In the genomic region with DNA sequence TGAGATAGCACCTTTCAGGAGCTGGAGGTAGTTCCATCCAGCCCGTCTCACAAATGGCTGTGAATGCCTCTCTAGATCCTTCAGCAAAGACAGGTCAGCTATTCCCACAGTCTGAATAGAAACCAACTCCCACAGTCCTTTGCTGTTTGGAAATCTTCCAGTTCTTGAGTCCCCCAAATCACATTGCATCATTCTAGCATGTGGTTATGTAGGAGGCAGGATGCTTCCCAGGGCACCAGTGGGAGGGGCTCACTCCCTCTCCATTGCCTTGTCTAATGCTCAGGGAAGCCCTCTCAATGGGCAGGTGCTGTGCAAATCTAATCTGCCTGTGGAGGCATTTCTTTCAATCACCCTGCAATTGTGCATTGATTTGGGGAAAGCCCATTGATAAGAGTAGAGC, we compare ENCODE assay signal across 9 cellular contexts. TPM values are rescaled to one million over a fixed set of nuclear protein-coding genes. Genes with fewer than 3 reads are reported as not detected.
DNase-seq lines count a peak whose midpoint lies in the region; ATAC-seq and TF ChIP-seq lines count a peak whose summit lies in the region.
"Had no signal": no experiment of that assay in that cellular context is flagged by ENCODE, and none has a peak within 500 bp of the region (broad histone marks: within the 10 kb centered on the region; RNA-seq: fewer than 3 reads in every experiment).

No MANE protein-coding gene starts in this region.

- no peak for TF ChIP-seq CTCF in SK-N-SH (IDR thresholded peaks at IDR 0.05)
- no peak for TF ChIP-seq CTCF in foreskin fibroblast (IDR thresholded peaks at IDR 0.05; ENCODE audit: low read depth, low read length)
- no peak for TF ChIP-seq CTCF in thoracic aorta (IDR thresholded peaks at IDR 0.05)
- TF ChIP-seq CTCF in spleen (IDR thresholded peaks at IDR 0.05 in 8 of 11, conservative IDR thresholded peaks at IDR 0.05 in 3 of 11) = no peak

- CTCF ChIA-PET in SK-N-SH (lab: Yijun Ruan, JAX) = interaction anchor here (0.9 to 4.7 kb wide), 9 partner anchors 8 to 656 kb away, joined by 3 to 27 read pairs (median 3); no protein-coding TSS in a partner anchor

- H3K9me2 ChIP-seq in SK-N-SH = no peaks in the 10 kb centered on the region

- H3F3A ChIP-seq in SK-N-SH (replicated peaks; ENCODE audit: insufficient read depth) = peaks cover 8% of the 10 kb centered on the region

- H3K4me1 ChIP-seq in SK-N-SH (ENCODE audit: control insufficient read depth in 1 of 2, insufficient read depth in 2 of 2, low read depth in 1 of 2, low read length in 1 of 2) (peaks cover 9 to 87% of the 10 kb centered on the region in 2 experiments; a peak in 3 of 4 replicates), thoracic aorta (ENCODE audit: control insufficient read depth in 1 of 2, low read depth in 2 of 2) (peaks cover 70 to 97% of the 10 kb centered on the region in 2 donors), spleen (peaks cover 0 to 14% (median 0%) of the 10 kb centered on the region in 6 donors)

- no CpG with 5 or more reads among the region's 1 CpG for WGBS in SK-N-SH (ENCODE audit: low lambda C conversion rate)
- 71 to 100% (median 88%) methylated on average over 1 of the region's 1 CpG for WGBS in spleen, 5 donors

- peaks cover 100% of the 10 kb centered on the region for H3K79me2 ChIP-seq in SK-N-SH (ENCODE audit: insufficient read depth)

- H4K20me1 ChIP-seq in SK-N-SH (ENCODE audit: insufficient read depth) = peaks cover 96% of the 10 kb centered on the region

- H3K4me2 ChIP-seq in SK-N-SH = no peak overlapping the region

- intact Hi-C loops in spleen (cut with DNase I; ENCODE audit: low total_unique reads) = no loop called here

- H3K36me3 ChIP-seq in SK-N-SH (replicated peaks in 1 of 2; ENCODE audit: control insufficient read depth in 1 of 2, insufficient read depth in 2 of 2, low read length in 1 of 2) = peaks cover 24 to 30% of the 10 kb centered on the region in 2 experiments
- H3K36me3 ChIP-seq in thoracic aorta = peaks cover 8% of the 10 kb centered on the region
- H3K36me3 ChIP-seq in spleen = no peaks in the 10 kb centered on the region

- DNase-seq in NCI-H2227 (lab: John Stamatoyannopoulos, UW; ENCODE audit: unreplicated experiment) (peak; percentile 47), NCI-H2227 treated with DMSO at 0.1 percent for 48 hours (lab: John Stamatoyannopoulos, UW) (no peak), SK-N-SH (peak; percentile 22), foreskin fibroblast (peak; percentile 64 to 77), thoracic aorta (ENCODE audit: low spot score) (no peak), spleen (no peak)
- no peak for DNase-seq in stimulated activated CD4-positive, alpha-beta T cell treated with anti-CD3 and anti-CD28 coated beads, Interleukin-4, amount 100 ng/mL, for 1 hour
- DNase-seq: stimulated activated CD4-positive, alpha-beta T cell treated with anti-CD3 and anti-CD28 coated beads, Interleukin-2, amount 100 ng/mL, for 24 hours had no signal

- no peak for TF ChIP-seq RAD21 in SK-N-SH (IDR thresholded peaks at IDR 0.05; ENCODE audit: low read length)

- TF ChIP-seq EP300 in SK-N-SH (IDR thresholded peaks at IDR 0.05; ENCODE audit: borderline replicate concordance in 1 of 2, low read depth in 1 of 2, low read length in 1 of 2) = no peak

- H3K9ac ChIP-seq in SK-N-SH = no peak overlapping the region

- peak overlapping the region in 1 of 2 experiments; percentile 99; a peak in 2 of 4 replicates for H3K27ac ChIP-seq in SK-N-SH (ENCODE audit: low read depth in 2 of 2, low read length in 1 of 2)
- peak overlapping the region; percentile 88 to 94 for H3K27ac ChIP-seq in thoracic aorta
- no peak overlapping the region for H3K27ac ChIP-seq in spleen

- no peak for ATAC-seq in thoracic aorta (ENCODE audit: insufficient number of reproducible peaks, low FRiP score, low read depth)
- ATAC-seq in GM18909 (IDR thresholded peaks at IDR 0.05; ENCODE audit: poor library complexity, unreplicated experiment) = no peak

- H3K4me3 ChIP-seq in SK-N-SH (ENCODE audit: low read depth in 2 of 2, low read length in 1 of 2) (no peak overlapping the region), foreskin fibroblast (ENCODE audit: low read depth in 1 of 2, low read length in 2 of 2) (no peak overlapping the region), thoracic aorta (no peak overlapping the region), spleen (no peak overlapping the region)

- H2AFZ ChIP-seq in SK-N-SH (ENCODE audit: low read depth) = no peak overlapping the region

- H3K27me3 ChIP-seq in SK-N-SH (ENCODE audit: insufficient read depth) = no peaks in the 10 kb centered on the region
- H3K27me3 ChIP-seq in thoracic aorta (replicated peaks; ENCODE audit: insufficient read depth) = no peaks in the 10 kb centered on the region
- H3K27me3 ChIP-seq in spleen (replicated peaks in 1 of 7) = no peaks in the 10 kb centered on the region

- POLR2A ChIA-PET in SK-N-SH (lab: Yijun Ruan, JAX) = interaction anchor here (0.8 to 3.1 kb wide), 4 partner anchors 11 to 15 kb away, joined by 3 to 15 read pairs (median 4); partner anchors contain the start of gene NAV2

- H3K9me3 ChIP-seq in SK-N-SH (no peaks in the 10 kb centered on the region), thoracic aorta (no peaks in the 10 kb centered on the region), spleen (no peaks in the 10 kb centered on the region)

- no peak for TF ChIP-seq POLR2A in spleen (IDR thresholded peaks at IDR 0.05)

TF ChIP-seq in SK-N-SH, 30 proteins besides CTCF, POLR2A, EP300 and RAD21 (continues in another document):
- TF ChIP-seq GABPA (IDR thresholded peaks at IDR 0.05; ENCODE audit: low read depth) (no peak), TCF12 (IDR thresholded peaks at IDR 0.05) (no peak), IRF3 (IDR thresholded peaks at IDR 0.05; ENCODE audit: low read depth, low read length) (no peak), TEAD4 (IDR thresholded peaks at IDR 0.05; ENCODE audit: borderline replicate concordance, insufficient read depth) (no peak), PBX3 (IDR thresholded peaks at IDR 0.05) (no peak), ELF1 (IDR thresholded peaks at IDR 0.05) (no peak), SMC3 (IDR thresholded peaks at IDR 0.05; ENCODE audit: low read depth, low read length) (no peak), NFIC (IDR thresholded peaks at IDR 0.05; ENCODE audit: borderline replicate concordance) (no peak), REST (IDR thresholded peaks at IDR 0.05; ENCODE audit: low read depth, low read length) (no peak), FOSL2 (IDR thresholded peaks at IDR 0.05; ENCODE audit: borderline replicate concordance, low read depth) (no peak)
- TF ChIP-seq, protein P1, sequence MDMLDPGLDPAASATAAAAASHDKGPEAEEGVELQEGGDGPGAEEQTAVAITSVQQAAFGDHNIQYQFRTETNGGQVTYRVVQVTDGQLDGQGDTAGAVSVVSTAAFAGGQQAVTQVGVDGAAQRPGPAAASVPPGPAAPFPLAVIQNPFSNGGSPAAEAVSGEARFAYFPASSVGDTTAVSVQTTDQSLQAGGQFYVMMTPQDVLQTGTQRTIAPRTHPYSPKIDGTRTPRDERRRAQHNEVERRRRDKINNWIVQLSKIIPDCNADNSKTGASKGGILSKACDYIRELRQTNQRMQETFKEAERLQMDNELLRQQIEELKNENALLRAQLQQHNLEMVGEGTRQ (IDR thresholded peaks at IDR 0.05; ENCODE audit: borderline replicate concordance, low read depth, low read length) = no peak

RNA-seq across cellular contexts. Expression of gene NAV2, which starts 14.6 kb away (rescaled TPM):
- 19.0 and 26.2 TPM in 2 replicates for polyA plus RNA-seq in SK-N-SH (2012; rRNA removed)
- polyA plus RNA-seq in SK-N-SH (2012; cell fraction: cytosol; rRNA removed) = 12.8 and 16.1 TPM in 2 replicates
- polyA plus RNA-seq in SK-N-SH (2012; cell fraction: nucleus; rRNA removed) = 106 and 129 TPM in 2 replicates
- 100 to 1,000 TPM; 125 to 230 TPM for total RNA-seq in thoracic aorta
- total RNA-seq in spleen = 10 to 100 TPM in 1 of 7 donors, 1 to 10 TPM in 6; 2.6 to 11.6 (median 6.2) TPM
- polyA plus RNA-seq in spleen = 1 to 10 TPM in 1 of 3 donors, under 1 TPM in 2; 0.46 to 1.3 (median 0.48) TPM

Comparison
In these comparisons a context has a peak if more than half of its experiments do, and no peak if none do; other contexts are left out.
1. DNase-seq: peak in NCI-H2227 (single experiment), SK-N-SH (single experiment) and foreskin fibroblast (2 of 2); none in NCI-H2227 treated with DMSO at 0.1 percent for 48 hours (single experiment), thoracic aorta (single experiment), spleen (single experiment) and stimulated activated CD4-positive, alpha-beta T cell treated with anti-CD3 and anti-CD28 coated beads, Interleukin-4, amount 100 ng/mL, for 1 hour (single experiment).
2. H3K27ac ChIP-seq: peak in thoracic aorta (2 of 2); none in spleen (0 of 8).
3. RNA of gene NAV2, which starts 14.6 kb away (total RNA-seq): 125 to 230 TPM in thoracic aorta; 2.6 to 11.6 TPM in spleen; every median in the first group is over 10 times any median in the second.